In the genomic region with DNA sequence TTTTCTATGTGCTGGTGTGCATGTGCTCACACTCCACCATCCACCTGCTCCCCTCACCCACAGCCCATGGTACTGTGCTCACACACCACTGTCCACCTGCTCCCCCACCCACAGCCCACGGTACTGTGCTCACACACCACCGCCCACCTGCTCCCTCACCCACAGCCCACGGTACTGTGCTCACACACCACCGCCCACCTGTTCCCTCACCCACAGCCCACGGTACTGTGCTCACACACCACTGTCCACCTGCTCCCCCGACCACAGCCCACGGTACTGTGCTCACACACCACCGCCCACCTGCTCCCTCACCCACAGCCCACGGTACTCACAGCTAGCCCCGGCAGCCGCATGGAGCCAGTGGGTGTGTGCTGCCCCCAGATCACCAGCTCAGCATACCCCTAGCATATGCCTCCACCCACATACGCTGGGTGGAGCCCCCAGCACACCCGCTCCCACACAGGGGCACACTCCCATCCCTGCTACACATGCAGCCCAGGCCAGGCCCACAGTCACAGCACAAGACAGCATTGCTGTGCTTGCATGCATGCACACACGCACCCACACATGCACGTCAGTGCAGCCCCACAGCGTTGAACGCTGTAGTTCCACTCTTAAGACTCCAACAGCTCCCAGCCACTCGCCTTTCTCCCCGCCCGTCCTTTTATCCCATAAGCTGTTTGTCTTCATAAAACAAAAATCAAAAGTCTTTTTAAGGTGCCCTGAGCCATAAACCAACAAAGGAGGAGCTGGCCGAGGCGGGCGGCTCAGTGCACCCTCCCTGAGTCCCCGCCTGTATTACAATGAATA, we compare ENCODE assay signal across 26 cellular contexts.
"Had no signal": no experiment of that assay in that cellular context is flagged by ENCODE, and none has a peak within 500 bp of the region (broad histone marks: within the 10 kb centered on the region; RNA-seq: fewer than 3 reads in every experiment).

No MANE protein-coding gene starts in this region.

- H3K4me1 Mint-ChIP-seq: activated CD4-positive, alpha-beta T cell treated with anti-CD3 and anti-CD28 coated beads, Interleukin-2, amount 10 ng/mL, durations not matched to agents 7 days and 5 days; activated CD8-positive, alpha-beta memory T cell treated with anti-CD3 and anti-CD28 coated beads, Interleukin-2, amount 10 ng/mL, durations not matched to agents 7 days and 5 days had no signal

- H3K27ac ChIP-seq: coronary artery, dorsolateral prefrontal cortex, gastrocnemius medialis, parathyroid adenoma, thoracic aorta, vagina had no signal

- H3K4me1 ChIP-seq: gastrocnemius medialis, vagina had no signal

- H3K27ac Mint-ChIP-seq: activated CD4-positive, alpha-beta T cell treated with anti-CD3 and anti-CD28 coated beads, Interleukin-2, amount 10 ng/mL, durations not matched to agents 7 days and 5 days; activated CD8-positive, alpha-beta memory T cell treated with anti-CD3 and anti-CD28 coated beads, Interleukin-2, amount 10 ng/mL, durations not matched to agents 7 days and 5 days; activated CD8-positive, alpha-beta T cell treated with anti-CD3 and anti-CD28 coated beads for 36 hours; activated naive CD8-positive, alpha-beta T cell; natural killer cell; stimulated activated naive CD8-positive, alpha-beta T cell treated with anti-CD3 and anti-CD28 coated beads, Interleukin-15, Interleukin-2, amounts not matched to agents 100 ng/mL and 50 ng/mL, for 24 hours; type B pancreatic cell; WTC11 had no signal

- H3K9me3 Mint-ChIP-seq: activated CD4-positive, alpha-beta T cell treated with anti-CD3 and anti-CD28 coated beads, Interleukin-2, amount 10 ng/mL, durations not matched to agents 7 days and 5 days; activated CD8-positive, alpha-beta T cell treated with anti-CD3 and anti-CD28 coated beads for 36 hours; natural killer cell; stimulated activated naive CD8-positive, alpha-beta T cell treated with anti-CD3 and anti-CD28 coated beads, Interleukin-15, Interleukin-2, amounts not matched to agents 100 ng/mL and 50 ng/mL, for 24 hours; type B pancreatic cell; WTC11 had no signal

- H3K36me3 Mint-ChIP-seq: activated CD8-positive, alpha-beta memory T cell treated with anti-CD3 and anti-CD28 coated beads, Interleukin-2, amount 10 ng/mL, durations not matched to agents 7 days and 5 days; activated naive CD8-positive, alpha-beta T cell; natural killer cell; type B pancreatic cell; WTC11 had no signal

- H3K9ac ChIP-seq: parathyroid adenoma had no signal

- H3K36me3 ChIP-seq: gastrocnemius medialis, thoracic aorta, vagina had no signal

- ATAC-seq: activated CD8-positive, alpha-beta memory T cell treated with anti-CD3 and anti-CD28 coated beads, Interleukin-2, amount 10 ng/mL, durations not matched to agents 7 days and 5 days; activated CD8-positive, alpha-beta T cell treated with anti-CD3 and anti-CD28 coated beads for 36 hours; gastrocnemius medialis; left cardiac atrium; left ventricle myocardium superior; natural killer cell; right cardiac atrium; WTC11 had no signal

- H3K4me3 ChIP-seq: coronary artery, dorsolateral prefrontal cortex, gastrocnemius medialis, thoracic aorta, vagina had no signal

- H3K4me3 Mint-ChIP-seq: activated CD4-positive, alpha-beta T cell treated with anti-CD3 and anti-CD28 coated beads, Interleukin-2, amount 10 ng/mL, durations not matched to agents 7 days and 5 days; activated CD8-positive, alpha-beta memory T cell treated with anti-CD3 and anti-CD28 coated beads, Interleukin-2, amount 10 ng/mL, durations not matched to agents 7 days and 5 days; activated CD8-positive, alpha-beta T cell treated with anti-CD3 and anti-CD28 coated beads for 36 hours; activated naive CD8-positive, alpha-beta T cell; natural killer cell; stimulated activated naive CD8-positive, alpha-beta T cell treated with anti-CD3 and anti-CD28 coated beads, Interleukin-15, Interleukin-2, amounts not matched to agents 100 ng/mL and 50 ng/mL, for 24 hours; type B pancreatic cell; WTC11 had no signal

- DNase-seq: activated CD4-positive, alpha-beta T cell treated with anti-CD3 and anti-CD28 coated beads for 1 hour; activated CD4-positive, alpha-beta T cell treated with anti-CD3 and anti-CD28 coated beads, Interleukin-2, amount 10 ng/mL, durations not matched to agents 7 days and 5 days; activated CD8-positive, alpha-beta memory T cell treated with anti-CD3 and anti-CD28 coated beads, Interleukin-2, amount 10 ng/mL, durations not matched to agents 7 days and 5 days; activated CD8-positive, alpha-beta T cell treated with anti-CD3 and anti-CD28 coated beads for 36 hours; activated effector memory CD4-positive, alpha-beta T cell treated with Interleukin-2 at 50 U/mL for 16 hours; activated naive CD4-positive, alpha-beta T cell treated with Interleukin-2 at 50 U/mL for 16 hours; activated T-cell treated with anti-CD3 and anti-CD28 coated beads for 4 hours; effector memory CD4-positive, alpha-beta T cell; erythroblast; gastrocnemius medialis; hippocampal formation; left cardiac atrium; left ventricle myocardium superior; natural killer cell; right cardiac atrium; stimulated activated CD4-positive, alpha-beta T cell treated with anti-CD3 and anti-CD28 coated beads, Interleukin-2, amount 100 ng/mL, for 48 hours; T-helper 2 cell had no signal

- H3K9me3 ChIP-seq: gastrocnemius medialis, thoracic aorta, vagina had no signal
